Comparison of ENCODE assay signal across 1 cellular context in the genomic region with DNA sequence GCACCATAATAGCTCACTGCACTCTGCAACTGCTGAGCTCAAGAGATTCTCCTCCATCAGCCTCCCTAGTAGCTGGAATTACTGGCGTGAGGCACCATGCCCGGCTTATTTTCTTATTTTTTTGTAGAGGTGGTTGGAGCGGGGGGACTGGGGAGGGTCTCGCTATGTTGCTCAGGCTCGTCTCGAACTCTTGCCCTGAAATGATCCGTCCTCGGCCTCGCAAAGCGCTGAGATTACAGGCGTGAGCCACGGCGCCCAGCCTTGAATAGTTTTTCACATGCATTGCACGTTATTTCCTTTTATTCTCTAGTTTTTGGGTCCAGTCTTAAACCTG.
TF ChIP-seq lines count a peak whose summit lies in the region.

No MANE protein-coding gene starts in this region.

TF ChIP-seq in K562, 482 proteins besides CTCF, POLR2A, EP300 and RAD21 (continued from another document):
- TF ChIP-seq AFF1 (IDR thresholded peaks at IDR 0.05; ENCODE audit: low read depth in 1 of 2, partially characterized antibody in 2 of 2) (peak in 1 of 2 experiments; percentile 64), ZNF764 (CRISPR knock-in tag; IDR thresholded peaks at IDR 0.05; ENCODE audit: low read depth) (peak; percentile 61; the same call in 1 of the 2 replicates), PHF21A (IDR thresholded peaks at IDR 0.05; ENCODE audit: borderline replicate concordance, low read depth) (no peak), MLLT1 (IDR thresholded peaks at IDR 0.05) (0 out of 4 replicates have a peak, but pooled peaks of 1 of the 2 experiments have one; percentile 26), ZNF197 (CRISPR knock-in tag; IDR thresholded peaks at IDR 0.05; ENCODE audit: low read depth) (no peak), MYC (IDR thresholded peaks at IDR 0.05; ENCODE audit: low read depth, low read length) (no peak), MYC (CRISPR knock-in tag; IDR thresholded peaks at IDR 0.05; ENCODE audit: borderline replicate concordance, low read depth) (peak; percentile 52; the same call in 1 of the 2 replicates), SREBF2 (CRISPR knock-in tag; IDR thresholded peaks at IDR 0.05) (peak; percentile 85; the same call in 1 of the 2 replicates), SMAD3 (CRISPR knock-in tag; conservative IDR thresholded peaks at IDR 0.05) (0 out of 2 replicates have a peak, but pooled peaks have one; percentile 25), BCOR (IDR thresholded peaks at IDR 0.05) (peak; percentile 56; the same call in 1 of the 2 replicates), ZBTB26 (CRISPR knock-in tag; IDR thresholded peaks at IDR 0.05) (0 out of 2 replicates have a peak, but pooled peaks have one; percentile 84), CBFA2T2 (conservative IDR thresholded peaks at IDR 0.05) (no peak), ZNF263 (CRISPR knock-in tag; IDR thresholded peaks at IDR 0.05; ENCODE audit: borderline replicate concordance) (no peak), CBFB (CRISPR knock-in tag; IDR thresholded peaks at IDR 0.05) (peak; percentile 45), DMBX1 (CRISPR knock-in tag; IDR thresholded peaks at IDR 0.05; ENCODE audit: borderline replicate concordance) (0 out of 2 replicates have a peak, but pooled peaks have one; percentile 26), HSF4 (CRISPR knock-in tag; IDR thresholded peaks at IDR 0.05; ENCODE audit: borderline replicate concordance) (no peak)
- TF ChIP-seq, protein P1, sequence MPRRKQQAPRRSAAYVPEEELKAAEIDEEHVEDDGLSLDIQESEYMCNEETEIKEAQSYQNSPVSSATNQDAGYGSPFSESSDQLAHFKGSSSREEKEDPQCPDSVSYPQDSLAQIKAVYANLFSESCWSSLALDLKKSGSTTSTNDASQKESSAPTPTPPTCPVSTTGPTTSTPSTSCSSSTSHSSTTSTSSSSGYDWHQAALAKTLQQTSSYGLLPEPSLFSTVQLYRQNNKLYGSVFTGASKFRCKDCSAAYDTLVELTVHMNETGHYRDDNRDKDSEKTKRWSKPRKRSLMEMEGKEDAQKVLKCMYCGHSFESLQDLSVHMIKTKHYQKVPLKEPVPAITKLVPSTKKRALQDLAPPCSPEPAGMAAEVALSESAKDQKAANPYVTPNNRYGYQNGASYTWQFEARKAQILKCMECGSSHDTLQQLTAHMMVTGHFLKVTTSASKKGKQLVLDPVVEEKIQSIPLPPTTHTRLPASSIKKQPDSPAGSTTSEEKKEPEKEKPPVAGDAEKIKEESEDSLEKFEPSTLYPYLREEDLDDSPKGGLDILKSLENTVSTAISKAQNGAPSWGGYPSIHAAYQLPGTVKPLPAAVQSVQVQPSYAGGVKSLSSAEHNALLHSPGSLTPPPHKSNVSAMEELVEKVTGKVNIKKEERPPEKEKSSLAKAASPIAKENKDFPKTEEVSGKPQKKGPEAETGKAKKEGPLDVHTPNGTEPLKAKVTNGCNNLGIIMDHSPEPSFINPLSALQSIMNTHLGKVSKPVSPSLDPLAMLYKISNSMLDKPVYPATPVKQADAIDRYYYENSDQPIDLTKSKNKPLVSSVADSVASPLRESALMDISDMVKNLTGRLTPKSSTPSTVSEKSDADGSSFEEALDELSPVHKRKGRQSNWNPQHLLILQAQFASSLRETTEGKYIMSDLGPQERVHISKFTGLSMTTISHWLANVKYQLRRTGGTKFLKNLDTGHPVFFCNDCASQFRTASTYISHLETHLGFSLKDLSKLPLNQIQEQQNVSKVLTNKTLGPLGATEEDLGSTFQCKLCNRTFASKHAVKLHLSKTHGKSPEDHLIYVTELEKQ (CRISPR knock-in tag; IDR thresholded peaks at IDR 0.05), result 0 out of 2 replicates have a peak, but pooled peaks have one; percentile 31
- TF ChIP-seq, protein P2, sequence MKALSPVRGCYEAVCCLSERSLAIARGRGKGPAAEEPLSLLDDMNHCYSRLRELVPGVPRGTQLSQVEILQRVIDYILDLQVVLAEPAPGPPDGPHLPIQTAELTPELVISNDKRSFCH (CRISPR knock-in tag; IDR thresholded peaks at IDR 0.05), result no peak
- TF ChIP-seq, protein P2 (tag; IDR thresholded peaks at IDR 0.05), result 0 out of 2 replicates have a peak, but pooled peaks have one; percentile 21
- TF ChIP-seq, protein P3, sequence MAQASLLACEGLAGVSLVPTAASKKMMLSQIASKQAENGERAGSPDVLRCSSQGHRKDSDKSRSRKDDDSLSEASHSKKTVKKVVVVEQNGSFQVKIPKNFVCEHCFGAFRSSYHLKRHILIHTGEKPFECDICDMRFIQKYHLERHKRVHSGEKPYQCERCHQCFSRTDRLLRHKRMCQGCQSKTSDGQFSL (CRISPR knock-in tag; IDR thresholded peaks at IDR 0.05), result no peak
- TF ChIP-seq, protein P3 (tag; IDR thresholded peaks at IDR 0.05), result no peak
- TF ChIP-seq, protein P4, sequence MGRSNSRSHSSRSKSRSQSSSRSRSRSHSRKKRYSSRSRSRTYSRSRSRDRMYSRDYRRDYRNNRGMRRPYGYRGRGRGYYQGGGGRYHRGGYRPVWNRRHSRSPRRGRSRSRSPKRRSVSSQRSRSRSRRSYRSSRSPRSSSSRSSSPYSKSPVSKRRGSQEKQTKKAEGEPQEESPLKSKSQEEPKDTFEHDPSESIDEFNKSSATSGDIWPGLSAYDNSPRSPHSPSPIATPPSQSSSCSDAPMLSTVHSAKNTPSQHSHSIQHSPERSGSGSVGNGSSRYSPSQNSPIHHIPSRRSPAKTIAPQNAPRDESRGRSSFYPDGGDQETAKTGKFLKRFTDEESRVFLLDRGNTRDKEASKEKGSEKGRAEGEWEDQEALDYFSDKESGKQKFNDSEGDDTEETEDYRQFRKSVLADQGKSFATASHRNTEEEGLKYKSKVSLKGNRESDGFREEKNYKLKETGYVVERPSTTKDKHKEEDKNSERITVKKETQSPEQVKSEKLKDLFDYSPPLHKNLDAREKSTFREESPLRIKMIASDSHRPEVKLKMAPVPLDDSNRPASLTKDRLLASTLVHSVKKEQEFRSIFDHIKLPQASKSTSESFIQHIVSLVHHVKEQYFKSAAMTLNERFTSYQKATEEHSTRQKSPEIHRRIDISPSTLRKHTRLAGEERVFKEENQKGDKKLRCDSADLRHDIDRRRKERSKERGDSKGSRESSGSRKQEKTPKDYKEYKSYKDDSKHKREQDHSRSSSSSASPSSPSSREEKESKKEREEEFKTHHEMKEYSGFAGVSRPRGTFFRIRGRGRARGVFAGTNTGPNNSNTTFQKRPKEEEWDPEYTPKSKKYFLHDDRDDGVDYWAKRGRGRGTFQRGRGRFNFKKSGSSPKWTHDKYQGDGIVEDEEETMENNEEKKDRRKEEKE (IDR thresholded peaks at IDR 0.05; ENCODE audit: borderline replicate concordance in 1 of 2, control insufficient read depth in 1 of 2, low read depth in 2 of 2, low read length in 1 of 2), result no peak
- TF ChIP-seq, protein P5, sequence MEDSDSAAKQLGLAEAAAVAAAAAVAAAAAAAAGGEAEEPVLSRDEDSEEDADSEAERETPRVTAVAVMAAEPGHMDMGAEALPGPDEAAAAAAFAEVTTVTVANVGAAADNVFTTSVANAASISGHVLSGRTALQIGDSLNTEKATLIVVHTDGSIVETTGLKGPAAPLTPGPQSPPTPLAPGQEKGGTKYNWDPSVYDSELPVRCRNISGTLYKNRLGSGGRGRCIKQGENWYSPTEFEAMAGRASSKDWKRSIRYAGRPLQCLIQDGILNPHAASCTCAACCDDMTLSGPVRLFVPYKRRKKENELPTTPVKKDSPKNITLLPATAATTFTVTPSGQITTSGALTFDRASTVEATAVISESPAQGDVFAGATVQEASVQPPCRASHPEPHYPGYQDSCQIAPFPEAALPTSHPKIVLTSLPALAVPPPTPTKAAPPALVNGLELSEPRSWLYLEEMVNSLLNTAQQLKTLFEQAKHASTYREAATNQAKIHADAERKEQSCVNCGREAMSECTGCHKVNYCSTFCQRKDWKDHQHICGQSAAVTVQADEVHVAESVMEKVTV (CRISPR knock-in tag; IDR thresholded peaks at IDR 0.05), result 0 out of 2 replicates have a peak, but pooled peaks have one; percentile 6
